ENCODE assay signal across 16 cellular contexts in the genomic region with DNA sequence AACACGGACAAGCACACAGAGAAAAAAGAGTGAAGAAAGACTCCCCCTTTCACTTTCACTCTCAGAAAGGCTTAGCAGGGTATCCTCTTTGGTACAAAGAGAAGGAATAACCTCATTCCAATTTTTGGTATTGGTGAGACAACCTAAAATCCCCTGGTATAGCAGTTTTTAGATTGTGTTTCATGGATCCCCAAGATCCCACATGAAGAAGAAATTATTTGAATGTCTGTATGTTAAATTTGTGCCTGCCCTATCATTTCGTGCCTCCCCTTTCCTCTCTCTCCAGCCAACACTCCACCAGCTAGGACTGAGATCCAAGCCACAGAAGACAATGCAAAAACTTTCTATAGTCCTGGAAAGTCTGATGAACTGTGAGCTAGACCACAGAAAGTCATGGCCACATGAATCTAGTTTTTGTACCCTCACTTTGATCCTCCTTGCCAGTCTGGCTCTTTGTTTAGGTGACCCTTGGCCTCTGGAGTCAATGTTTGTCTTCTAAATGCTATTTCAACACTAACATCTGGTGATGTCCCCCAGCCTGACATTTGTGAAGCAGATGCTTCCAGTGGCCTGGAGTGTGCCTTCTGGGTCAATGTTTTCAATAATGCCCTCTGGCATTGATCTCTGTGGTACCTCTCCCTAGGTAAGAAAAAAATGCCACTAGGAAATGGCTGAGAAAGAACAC.
"Had no signal": no experiment of that assay in that cellular context is flagged by ENCODE, and none has a peak within 500 bp of the region (broad histone marks: within the 10 kb centered on the region; RNA-seq: fewer than 3 reads in every experiment).

No MANE protein-coding gene starts in this region.

- H3K36me3 ChIP-seq: cardiac muscle cell, esophagus squamous epithelium, gastroesophageal sphincter had no signal

- H3K4me1 ChIP-seq: esophagus squamous epithelium, gastroesophageal sphincter had no signal

- DNase-seq: activated CD4-positive, alpha-beta T cell treated with anti-CD3 and anti-CD28 coated beads, Interleukin-2, amount 10 ng/mL, durations not matched to agents 7 days and 5 days; activated CD4-positive, CD25-positive, alpha-beta regulatory T cell; activated CD8-positive, alpha-beta memory T cell treated with anti-CD3 and anti-CD28 coated beads for 24 hours; activated naive CD4-positive, alpha-beta T cell treated with anti-CD3 and anti-CD28 coated beads for 36 hours; esophagus squamous epithelium; kidney; left ventricle myocardium superior; naive thymus-derived CD4-positive, alpha-beta T cell; posterior cingulate gyrus; right cardiac atrium; stimulated activated CD4-positive, alpha-beta T cell treated with anti-CD3 and anti-CD28 coated beads, Interleukin-1b, Interleukin-23, amount 100 ng/mL, for 48 hours; substantia nigra; T-helper 2 cell had no signal

- H3K9me3 ChIP-seq: esophagus squamous epithelium, gastroesophageal sphincter had no signal

- H3K27me3 ChIP-seq: cardiac muscle cell, esophagus squamous epithelium, gastroesophageal sphincter had no signal

- ATAC-seq: gastroesophageal sphincter; left ventricle myocardium superior; naive thymus-derived CD4-positive, alpha-beta T cell; right cardiac atrium; stimulated activated memory B cell treated with anti-CD40 and anti-IgM and Interleukin-4, amounts not matched to agents 10 μg/mL and 1 μg/mL and 100 μg/mL, for 72 hours had no signal

- H3K27ac ChIP-seq: cardiac muscle cell, esophagus squamous epithelium, gastroesophageal sphincter had no signal

- H3K4me3 ChIP-seq: cardiac muscle cell, esophagus squamous epithelium, gastroesophageal sphincter had no signal
